24 cellular contexts compared by ENCODE assay signal in genomic region chr17:55659661-55660060, GRCh38.
DNase-seq lines count a peak whose midpoint lies in the region; TF ChIP-seq lines count a peak whose summit lies in the region.
"Had no signal": no experiment of that assay in that cellular context is flagged by ENCODE, and none has a peak within 500 bp of the region (broad histone marks: within the 10 kb centered on the region; RNA-seq: fewer than 3 reads in every experiment).

No MANE protein-coding gene starts in this region.

- peak overlapping the region in 10 of 11 experiments; percentile 24 to 66 (median 44); a peak in 14 of 22 replicates for H3K4me2 ChIP-seq in BLaER1 treated with 17β-estradiol and CSF1 and Interleukin-3, amounts not matched to agents 10 nM and 100 nM
- H3K4me2 ChIP-seq: A549, PC-9 had no signal

- H3K4me1 ChIP-seq in BLaER1 treated with 17β-estradiol and CSF1 and Interleukin-3, amounts not matched to agents 10 nM and 100 nM = peaks cover 30 to 44% (median 37%) of the 10 kb centered on the region in 10 experiments
- H3K4me1 ChIP-seq in esophagus squamous epithelium = peaks cover 0 to 16% (median 0%) of the 10 kb centered on the region in 3 donors
- peaks cover 0 to 32% (median 10%) of the 10 kb centered on the region in 4 donors for H3K4me1 ChIP-seq in stomach
- H3K4me1 ChIP-seq: A549, Caco-2 had no signal

- no peaks in the 10 kb centered on the region for H3K27me3 ChIP-seq in BLaER1 treated with 17β-estradiol and CSF1 and Interleukin-3, amounts not matched to agents 10 nM and 100 nM
- H3K27me3 ChIP-seq in esophagus squamous epithelium = peaks cover 0 to 2% (median 0%) of the 10 kb centered on the region in 4 donors
- H3K27me3 ChIP-seq in stomach = no peaks in the 10 kb centered on the region
- H3K27me3 ChIP-seq: BE2C had no signal

- H3K36me3 ChIP-seq in BLaER1 treated with 17β-estradiol and CSF1 and Interleukin-3, amounts not matched to agents 10 nM and 100 nM = no peaks in the 10 kb centered on the region
- H3K36me3 ChIP-seq in esophagus squamous epithelium (no peaks in the 10 kb centered on the region), stomach (no peaks in the 10 kb centered on the region)
- H3K36me3 ChIP-seq: BE2C had no signal

- DNase-seq in NAMALWA (ENCODE audit: low spot score) = peak; percentile 58
- no peak for DNase-seq in esophagus squamous epithelium (lab: John Stamatoyannopoulos, UW)
- DNase-seq in stomach = no peak
- DNase-seq in hippocampal formation (lab: John Stamatoyannopoulos, UW) = no peak
- no peak for DNase-seq in SW480 (ENCODE audit: low spot score)
- DNase-seq in NCI-H226 = no peak
- no peak for DNase-seq in NCI-H774 (lab: John Stamatoyannopoulos, UW)
- DNase-seq: BE2C; Caco-2; CD4-positive, alpha-beta memory T cell; DMS 273 treated with DMSO at 0.1 percent for 48 hours; DMS79 treated with DMSO at 0.1 percent for 48 hours; H7; NCI-H1105; NCI-H146; NCI-H2029; NCI-H2227 treated with DMSO at 0.1 percent for 48 hours; NCI-H510A treated with DMSO at 0.1 percent for 48 hours; PC-9; RPMI8226; SHP77 had no signal

- H3K27ac ChIP-seq in BLaER1 treated with 17β-estradiol and CSF1 and Interleukin-3, amounts not matched to agents 10 nM and 100 nM = no peak overlapping the region
- H3K27ac ChIP-seq in esophagus squamous epithelium (peak overlapping the region in 3 of 4 donors; percentile 19 to 30 (median 29)), stomach (peak overlapping the region in 3 of 5 donors; percentile 33 to 55 (median 49))
- H3K27ac ChIP-seq: A549, PC-9 had no signal

- TF ChIP-seq POLR2A in esophagus squamous epithelium (IDR thresholded peaks at IDR 0.05) (no peak), stomach (IDR thresholded peaks at IDR 0.05) (no peak)

- intact Hi-C loops in esophagus squamous epithelium (cut with DNase I) (no loop called here), stomach (cut with DNase I; ENCODE audit: low total_unique reads) (no loop called here)

- H3K9ac ChIP-seq in BLaER1 treated with 17β-estradiol and CSF1 and Interleukin-3, amounts not matched to agents 10 nM and 100 nM = no peak overlapping the region

- no peaks in the 10 kb centered on the region for H4K20me1 ChIP-seq in BLaER1 treated with 17β-estradiol and CSF1 and Interleukin-3, amounts not matched to agents 10 nM and 100 nM

- no peak overlapping the region for H3K4me3 ChIP-seq in BLaER1 treated with 17β-estradiol and CSF1 and Interleukin-3, amounts not matched to agents 10 nM and 100 nM
- H3K4me3 ChIP-seq in esophagus squamous epithelium (no peak overlapping the region), stomach (no peak overlapping the region)
- H3K4me3 ChIP-seq: A549, GM12878, PC-9 had no signal

- TF ChIP-seq CTCF in esophagus squamous epithelium (IDR thresholded peaks at IDR 0.05) (no peak), stomach (IDR thresholded peaks at IDR 0.05) (no peak)

- WGBS in esophagus squamous epithelium, 2 donors = 63 to 71% methylated on average over 2 of the region's 2 CpGs
- WGBS in stomach, 5 donors = 72 to 87% (median 82%) methylated on average over 2 of the region's 2 CpGs

- no peaks in the 10 kb centered on the region; a peak in 1 of 22 replicates for H3K9me3 ChIP-seq in BLaER1 treated with 17β-estradiol and CSF1 and Interleukin-3, amounts not matched to agents 10 nM and 100 nM (replicated peaks in 1 of 11)
- H3K9me3 ChIP-seq in esophagus squamous epithelium (no peaks in the 10 kb centered on the region), stomach (no peaks in the 10 kb centered on the region)
- H3K9me3 ChIP-seq: A549, BE2C, Caco-2 had no signal

- TF ChIP-seq EP300 in stomach (IDR thresholded peaks at IDR 0.05) = no peak

Comparison
In these comparisons a context has a peak if more than half of its experiments do, and no peak if none do; other contexts are left out.
1. H3K27ac ChIP-seq: peak in esophagus squamous epithelium (3 of 4) and stomach (3 of 5); none in BLaER1 treated with 17β-estradiol and CSF1 and Interleukin-3, amounts not matched to agents 10 nM and 100 nM (0 of 11).